Comparison of ENCODE assay signal across 9 cellular contexts in genomic region chr2:39228413-39229209, GRCh38. TPM values are rescaled to one million over a fixed set of nuclear protein-coding genes. Genes with fewer than 3 reads are reported as not detected.
DNase-seq lines count a peak whose midpoint lies in the region; ATAC-seq and TF ChIP-seq lines count a peak whose summit lies in the region.
"Had no signal": no experiment of that assay in that cellular context is flagged by ENCODE, and none has a peak within 500 bp of the region (broad histone marks: within the 10 kb centered on the region; RNA-seq: fewer than 3 reads in every experiment).

No MANE protein-coding gene starts in this region.

- no peak for TF ChIP-seq EP300 in tibial nerve (IDR thresholded peaks at IDR 0.05)

- H3K4me1 Mint-ChIP-seq in activated T-cell treated with anti-CD3 and anti-CD28 coated beads, Interleukin-2, amount 50 U/mL, for 24 hours (ENCODE audit: low read depth) = peaks cover 45% of the 10 kb centered on the region

- no peaks in the 10 kb centered on the region for H3K36me3 Mint-ChIP-seq in activated T-cell treated with anti-CD3 and anti-CD28 coated beads, Interleukin-2, amount 50 U/mL, for 24 hours (ENCODE audit: low read depth)

- DNase-seq in activated T-cell treated with anti-CD3 and anti-CD28 coated beads, Interleukin-2, amount 50 U/mL, for 24 hours = peak; percentile 47
- DNase-seq in tibial nerve (ENCODE audit: low spot score in 2 of 2) (no peak), COLO668 (lab: John Stamatoyannopoulos, UW; ENCODE audit: unreplicated experiment) (no peak)

- peaks cover 20% of the 10 kb centered on the region for H3K4me1 ChIP-seq in ES-I3 (ENCODE audit: insufficient read depth, low read length)
- H3K4me1 ChIP-seq in tibial nerve = peaks cover 0 to 29% (median 0%) of the 10 kb centered on the region in 4 donors

- TF ChIP-seq CTCF in tibial nerve (IDR thresholded peaks at IDR 0.05) = no peak

- H3K4me3 ChIP-seq in iPS-18c (ENCODE audit: insufficient read depth, low read depth, low read length) (peak overlapping the region; percentile 29), tibial nerve (peak overlapping the region in 3 of 4 donors; percentile 31 to 34 (median 32))

- H3K27ac Mint-ChIP-seq in activated T-cell treated with anti-CD3 and anti-CD28 coated beads, Interleukin-2, amount 50 U/mL, for 24 hours = peak overlapping the region; percentile 71

- TF ChIP-seq POLR2A in tibial nerve (IDR thresholded peaks at IDR 0.05) = no peak

- no peaks in the 10 kb centered on the region for H3K9me3 Mint-ChIP-seq in activated T-cell treated with anti-CD3 and anti-CD28 coated beads, Interleukin-2, amount 50 U/mL, for 24 hours

- 19 to 21% methylated on average over 19 of the region's 19 CpGs for WGBS in tibial nerve, 2 donors

- no peak overlapping the region for H3K27ac ChIP-seq in tibial nerve
- H3K27ac ChIP-seq: upper lobe of left lung had no signal

- H3K9me3 ChIP-seq in ES-I3 (ENCODE audit: control insufficient read depth, insufficient read depth, low read length) (no peaks in the 10 kb centered on the region), iPS-18c (ENCODE audit: control insufficient read depth, insufficient read depth, low read length) (no peaks in the 10 kb centered on the region), tibial nerve (no peaks in the 10 kb centered on the region)
- H3K9me3 ChIP-seq: upper lobe of left lung had no signal

- peak overlapping the region; percentile 49 for H3K9ac ChIP-seq in ES-I3 (ENCODE audit: low read depth, low read length)

- ATAC-seq in HG02885 (IDR thresholded peaks at IDR 0.05; ENCODE audit: poor library complexity, unreplicated experiment) (peak; percentile 35), GM21367 (IDR thresholded peaks at IDR 0.05; ENCODE audit: unreplicated experiment) (no peak), GM19324 (IDR thresholded peaks at IDR 0.05; ENCODE audit: low FRiP score, unreplicated experiment) (no peak)

- H3K4me3 Mint-ChIP-seq in activated T-cell treated with anti-CD3 and anti-CD28 coated beads, Interleukin-2, amount 50 U/mL, for 24 hours = peak overlapping the region; percentile 73

- H3K27me3 Mint-ChIP-seq in activated T-cell treated with anti-CD3 and anti-CD28 coated beads, Interleukin-2, amount 50 U/mL, for 24 hours = no peaks in the 10 kb centered on the region

- H3K27me3 ChIP-seq in tibial nerve = no peaks in the 10 kb centered on the region
- H3K27me3 ChIP-seq: upper lobe of left lung had no signal

- H3K36me3 ChIP-seq in ES-I3 (ENCODE audit: insufficient read depth, low read length) (peaks cover 2% of the 10 kb centered on the region; the same call in 1 of the 2 replicates), tibial nerve (no peaks in the 10 kb centered on the region)
- H3K36me3 ChIP-seq: upper lobe of left lung had no signal

RNA-seq across cellular contexts. Expression of gene CDKL4, which starts 15.2 kb away (rescaled TPM):
- under 1 TPM in 2 of 4 donors, not detected in 2; 0.22 to 0.42 TPM for total RNA-seq in tibial nerve
